Comparison of ENCODE assay signal across 8 cellular contexts in the genomic region with DNA sequence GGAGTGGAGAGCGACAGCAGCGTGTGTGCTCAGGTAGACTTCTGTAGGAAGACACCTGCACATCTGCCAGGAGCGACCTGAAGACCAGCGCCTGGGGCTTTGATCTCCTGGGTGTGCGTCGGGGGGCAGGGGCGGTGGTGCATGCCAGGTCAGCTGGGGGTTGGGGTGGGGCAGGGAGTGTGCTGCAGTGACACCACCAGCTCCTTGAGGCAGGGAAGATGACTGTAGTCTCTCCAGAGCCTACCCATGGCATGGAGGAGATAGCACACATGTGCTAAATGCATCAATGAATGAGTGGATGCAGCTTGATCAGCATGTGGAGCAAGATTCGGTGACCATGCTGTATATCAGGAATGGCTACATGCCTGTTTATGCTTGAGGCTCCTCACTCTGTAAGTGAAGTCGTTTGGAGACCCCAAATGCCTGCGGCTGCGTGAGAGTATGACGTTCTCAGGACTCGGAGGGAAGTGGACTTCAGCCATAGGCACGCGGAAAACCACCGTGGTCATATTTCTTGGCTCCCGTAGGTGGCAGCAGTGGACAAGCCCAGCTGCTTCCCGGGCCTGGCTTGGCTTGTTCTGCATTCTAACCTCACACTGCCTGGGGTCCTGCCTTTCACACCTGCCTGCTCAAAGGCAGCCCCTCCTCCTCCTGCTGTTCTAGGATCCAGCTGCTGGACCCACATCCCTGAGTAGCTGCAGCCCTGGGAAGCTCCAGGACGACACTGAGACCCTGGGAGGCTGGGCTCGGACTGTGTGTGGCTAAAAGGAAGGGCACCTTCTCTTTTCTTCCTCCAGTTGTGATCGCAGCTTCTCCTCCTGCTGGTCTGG. TPM values are rescaled to one million over a fixed set of nuclear protein-coding genes. Genes with fewer than 3 reads are reported as not detected.
DNase-seq lines count a peak whose midpoint lies in the region; ATAC-seq and TF ChIP-seq lines count a peak whose summit lies in the region.

No MANE protein-coding gene starts in this region.

- H3K27ac ChIP-seq in lower lobe of right lung: no peak overlapping the region

- peaks cover 17% of the 10 kb centered on the region for H3K4me1 ChIP-seq in lower lobe of right lung

- H3K9me3 Mint-ChIP-seq in activated B cell treated with CpG ODN at 0.5 μM for 24 hours: no peaks in the 10 kb centered on the region

- no peak overlapping the region for H3K4me3 ChIP-seq in lower lobe of right lung

- POLR2A ChIA-PET in activated B cell treated with CpG ODN at 0.5 μM for 24 hours (lab: Charles Lee): no interaction called here

- CTCF ChIA-PET in activated B cell treated with CpG ODN at 0.5 μM for 24 hours (lab: Charles Lee): interaction anchor here (0.7 to 1.8 kb wide), 9 partner anchors 9 to 1677 kb away, joined by 3 to 6 read pairs (median 4); a partner anchor contains a TSS

- H3K4me3 Mint-ChIP-seq in activated B cell treated with CpG ODN at 0.5 μM for 24 hours: no peak overlapping the region

- no peaks in the 10 kb centered on the region for H3K9me3 ChIP-seq in lower lobe of right lung

- peaks cover 7% of the 10 kb centered on the region for H3K27me3 Mint-ChIP-seq in activated B cell treated with CpG ODN at 0.5 μM for 24 hours

- H3K4me1 Mint-ChIP-seq in activated B cell treated with CpG ODN at 0.5 μM for 24 hours: peaks cover 2% of the 10 kb centered on the region

- H3K36me3 Mint-ChIP-seq in activated B cell treated with CpG ODN at 0.5 μM for 24 hours (ENCODE audit: low read depth): no peaks in the 10 kb centered on the region

- intact Hi-C loops in activated B cell treated with CpG ODN at 0.5 μM for 24 hours (cut with micrococcal nuclease) (loop anchor here (1.0 to 5.0 kb wide), 4 partner anchors 530 to 1665 kb away; no protein-coding TSS in a partner anchor), lower lobe of right lung (cut with DNase I) (no loop called here)

- H3K36me3 ChIP-seq in lower lobe of right lung: no peaks in the 10 kb centered on the region

- H3K27me3 ChIP-seq in lower lobe of right lung (ENCODE audit: low read depth): no peaks in the 10 kb centered on the region

- DNase-seq in GF-D8 (lab: John Stamatoyannopoulos, UW): peak; percentile 2
- DNase-seq in NCI-H2196 treated with DMSO at 0.1 percent for 48 hours (lab: John Stamatoyannopoulos, UW; ENCODE audit: unreplicated experiment): peak; percentile 77
- peak; percentile 33 for DNase-seq in activated B cell treated with CpG ODN at 0.5 μM for 24 hours
- DNase-seq in dermis microvascular lymphatic vessel endothelial cell (ENCODE audit: low read depth in 2 of 2): peak; percentile 29 to 64
- peak; percentile 62 for DNase-seq in lower lobe of right lung
- peak; percentile 3 to 8 (median 6) for DNase-seq in stimulated activated CD4-positive, alpha-beta T cell treated with anti-CD3 and anti-CD28 coated beads, TNF-alpha, amount 100 ng/mL, for 4 hours (ENCODE audit: low read depth in 3 of 3)

- H3K27ac Mint-ChIP-seq in activated B cell treated with CpG ODN at 0.5 μM for 24 hours: no peak overlapping the region

- TF ChIP-seq CTCF in activated B cell treated with CpG ODN at 0.5 μM for 24 hours (IDR thresholded peaks at IDR 0.05) (no peak), lower lobe of right lung (IDR thresholded peaks at IDR 0.05) (peak; percentile 79)

- peak; percentile 58 for ATAC-seq in HG02623 (IDR thresholded peaks at IDR 0.05; ENCODE audit: unreplicated experiment)
- peak; percentile 75 for ATAC-seq in activated B cell treated with CpG ODN at 0.5 μM for 24 hours (ENCODE audit: low read depth)
- ATAC-seq in lower lobe of right lung: peak; percentile 84 to 86
- no peak for ATAC-seq in HG03378 (IDR thresholded peaks at IDR 0.05; ENCODE audit: unreplicated experiment)

RNA-seq across cellular contexts. Expression of a gene that starts 39.4 kb away (rescaled TPM):
- total RNA-seq in activated B cell treated with CpG ODN at 0.5 μM for 24 hours (not detected in 2 replicates), dermis microvascular lymphatic vessel endothelial cell (not detected in 2 replicates), lower lobe of right lung (not detected)

RNA-seq across cellular contexts. Expression of a gene that starts 47.7 kb away (rescaled TPM):
- total RNA-seq in activated B cell treated with CpG ODN at 0.5 μM for 24 hours (not detected in 2 replicates), dermis microvascular lymphatic vessel endothelial cell (not detected in 2 replicates), lower lobe of right lung (5.5 TPM)

Comparison
In these comparisons a context has a peak if more than half of its experiments do, and no peak if none do; other contexts are left out.
1. DNase-seq: peak in every context shown above with its lines; median percentile 77 in NCI-H2196 treated with DMSO at 0.1 percent for 48 hours; 62 in lower lobe of right lung; 46 in dermis microvascular lymphatic vessel endothelial cell; 33 in activated B cell treated with CpG ODN at 0.5 μM for 24 hours; 6 in stimulated activated CD4-positive, alpha-beta T cell treated with anti-CD3 and anti-CD28 coated beads, TNF-alpha, amount 100 ng/mL, for 4 hours; 2 in GF-D8.